25 cellular contexts compared by ENCODE assay signal in genomic region chr11:74001822-74002286, GRCh38. TPM values are rescaled to one million over a fixed set of nuclear protein-coding genes. Genes with fewer than 3 reads are reported as not detected.
A peak's percentile ranks its signal among the peaks of the same experiment; 100 is the strongest.
DNase-seq lines count a peak whose midpoint lies in the region; ATAC-seq, FAIRE-seq and TF ChIP-seq lines count a peak whose summit lies in the region.
"Had no signal": no experiment of that assay in that cellular context is flagged by ENCODE, and none has a peak within 500 bp of the region (broad histone marks: within the 10 kb centered on the region; RNA-seq: fewer than 3 reads in every experiment).

No MANE protein-coding gene starts in this region.

- DNase-seq in activated naive CD8-positive, alpha-beta T cell treated with anti-CD3 and anti-CD28 coated beads, Interleukin-2, amount 10 ng/mL, durations not matched to agents 7 days and 5 days: no peak
- DNase-seq in activated naive CD8-positive, alpha-beta T cell treated with anti-CD3 and anti-CD28 coated beads for 36 hours: no peak
- DNase-seq in K562 (ENCODE audit: extremely low read depth in 1 of 4, low spot score in 3 of 4) (no peak), suprapubic skin (ENCODE audit: low spot score in 2 of 2) (peak; percentile 32 to 59), D721Med (ENCODE audit: insufficient read length, low spot score) (no peak), GM10266 (ENCODE audit: extremely low spot score) (no peak)
- no peak for DNase-seq in naive thymus-derived CD8-positive, alpha-beta T cell
- DNase-seq: DMS 273 treated with DMSO at 0.1 percent for 48 hours; HCEC 1CT; mammary epithelial cell; MG63; NCI-H1417 treated with DMSO at 0.1 percent for 48 hours; NK-92 treated with Interleukin-12 subunit alpha and Interleukin-12 subunit beta, amount 100 ng/mL, for 24 hours; SIG-M5; testis; WERI-Rb-1 had no signal

- H3K4me3 ChIP-seq in K562 (no peak overlapping the region), suprapubic skin (no peak overlapping the region)
- H3K4me3 ChIP-seq: body of pancreas, MG63, testis had no signal

- no peak overlapping the region; the same call in 1 of the 2 replicates for H2AFZ ChIP-seq in K562 (ENCODE audit: low read depth, low read length)

- H4K20me1 ChIP-seq in K562 (replicated peaks; ENCODE audit: control insufficient read depth, insufficient read depth, low read length): no peaks in the 10 kb centered on the region

- in situ Hi-C loops in K562 (cut with MboI): no loop called here

- no peaks in the 10 kb centered on the region for H3K27me3 Mint-ChIP-seq in activated naive CD8-positive, alpha-beta T cell treated with anti-CD3 and anti-CD28 coated beads, Interleukin-2, amount 10 ng/mL, durations not matched to agents 7 days and 5 days
- H3K27me3 Mint-ChIP-seq in activated naive CD8-positive, alpha-beta T cell treated with anti-CD3 and anti-CD28 coated beads for 36 hours: no peaks in the 10 kb centered on the region
- no peaks in the 10 kb centered on the region for H3K27me3 Mint-ChIP-seq in naive thymus-derived CD8-positive, alpha-beta T cell

- H3K9me3 Mint-ChIP-seq in activated naive CD8-positive, alpha-beta T cell treated with anti-CD3 and anti-CD28 coated beads, Interleukin-2, amount 10 ng/mL, durations not matched to agents 7 days and 5 days: no peaks in the 10 kb centered on the region
- H3K9me3 Mint-ChIP-seq in activated naive CD8-positive, alpha-beta T cell treated with anti-CD3 and anti-CD28 coated beads for 36 hours: no peaks in the 10 kb centered on the region
- no peaks in the 10 kb centered on the region for H3K9me3 Mint-ChIP-seq in naive thymus-derived CD8-positive, alpha-beta T cell

- H3K27me3 ChIP-seq in K562 (ENCODE audit: control insufficient read depth in 2 of 2, insufficient read depth in 2 of 2, low read length in 2 of 2): no peaks in the 10 kb centered on the region
- H3K27me3 ChIP-seq in suprapubic skin: no peaks in the 10 kb centered on the region
- H3K27me3 ChIP-seq: body of pancreas, MG63, testis had no signal

- intact Hi-C loops in K562 (cut with micrococcal nuclease): no loop called here

- H3K9me3 ChIP-seq in K562 (replicated peaks; ENCODE audit: control insufficient read depth, insufficient read depth, low read depth, low read length) (no peaks in the 10 kb centered on the region), suprapubic skin (no peaks in the 10 kb centered on the region)
- H3K9me3 ChIP-seq: body of pancreas, MG63, testis had no signal

- TF ChIP-seq RAD21 in K562 (CRISPR knock-in tag; conservative IDR thresholded peaks at IDR 0.05 in 1 of 2, IDR thresholded peaks at IDR 0.05 in 1 of 2): no peak

- H3K4me2 ChIP-seq in K562 (ENCODE audit: insufficient read depth, low read length): no peak overlapping the region

- H3K36me3 ChIP-seq in K562 (ENCODE audit: control insufficient read depth, insufficient read depth, low read length) (no peaks in the 10 kb centered on the region), suprapubic skin (peaks cover 23% of the 10 kb centered on the region)
- H3K36me3 ChIP-seq: MG63 had no signal

- ATAC-seq in activated naive CD8-positive, alpha-beta T cell treated with anti-CD3 and anti-CD28 coated beads, Interleukin-2, amount 10 ng/mL, durations not matched to agents 7 days and 5 days (ENCODE audit: low read depth): no peak
- ATAC-seq in K562: 0 out of 3 replicates have a peak, but pooled peaks have one; percentile 6
- ATAC-seq in naive thymus-derived CD8-positive, alpha-beta T cell: no peak
- no peak for ATAC-seq in HG02642 (IDR thresholded peaks at IDR 0.05; ENCODE audit: poor library complexity, unreplicated experiment)
- ATAC-seq: body of pancreas, Panc1, right cardiac atrium had no signal

- H3K4me1 Mint-ChIP-seq in activated naive CD8-positive, alpha-beta T cell treated with anti-CD3 and anti-CD28 coated beads, Interleukin-2, amount 10 ng/mL, durations not matched to agents 7 days and 5 days: peaks cover 39% of the 10 kb centered on the region
- H3K4me1 Mint-ChIP-seq in activated naive CD8-positive, alpha-beta T cell treated with anti-CD3 and anti-CD28 coated beads for 36 hours: peaks cover 59% of the 10 kb centered on the region
- peaks cover 24 to 84% (median 68%) of the 10 kb centered on the region in 4 donors for H3K4me1 Mint-ChIP-seq in naive thymus-derived CD8-positive, alpha-beta T cell

- H3K79me2 ChIP-seq in K562 (ENCODE audit: control insufficient read depth, insufficient read depth, low read length): no peaks in the 10 kb centered on the region

- H3K9me1 ChIP-seq in K562 (ENCODE audit: control insufficient read depth, insufficient read depth, low read length): no peaks in the 10 kb centered on the region

- TF ChIP-seq CTCF in K562 (IDR thresholded peaks at IDR 0.05 in 2 of 3, conservative IDR thresholded peaks at IDR 0.05 in 1 of 3; ENCODE audit: insufficient read depth in 2 of 3, low read depth in 1 of 3, low read length in 3 of 3) (no peak), suprapubic skin (IDR thresholded peaks at IDR 0.05) (no peak), D721Med (IDR thresholded peaks at IDR 0.05; ENCODE audit: insufficient read depth, missing control alignments) (no peak), GM10266 (IDR thresholded peaks at IDR 0.05; ENCODE audit: control insufficient read depth, insufficient read depth, low read depth, missing control alignments) (no peak)

- H3K9ac ChIP-seq in K562 (ENCODE audit: insufficient read depth in 1 of 2, low read depth in 2 of 2, low read length in 2 of 2): peak overlapping the region in 1 of 2 experiments; percentile 72; a peak in 2 of 4 replicates

- H3K4me1 ChIP-seq in K562 (replicated peaks in 1 of 2; ENCODE audit: control insufficient read depth in 2 of 2, insufficient read depth in 2 of 2, low read length in 2 of 2): peaks cover 21 to 31% of the 10 kb centered on the region in 2 experiments; a peak in 4 of 5 replicates
- H3K4me1 ChIP-seq in suprapubic skin: no peaks in the 10 kb centered on the region
- H3K4me1 ChIP-seq: body of pancreas, testis had no signal

- POLR2A ChIA-PET in activated naive CD8-positive, alpha-beta T cell treated with anti-CD3 and anti-CD28 coated beads, Interleukin-2, amount 10 ng/mL, durations not matched to agents 7 days and 5 days (lab: Charles Lee): interaction anchor here (1.2 to 4.8 kb wide), 2 partner anchors 19 to 22 kb away, joined by 3 to 56 read pairs; partner anchors contain the start of gene UCP2
- POLR2A ChIA-PET in K562 (lab: Yijun Ruan, JAX): interaction anchor here (0.6 to 1.7 kb wide), 8 partner anchors 8 to 33 kb away, joined by 3 to 8 read pairs (median 4); no protein-coding TSS in a partner anchor
- POLR2A ChIA-PET in naive thymus-derived CD8-positive, alpha-beta T cell (lab: Charles Lee): interaction anchor here (0.9 to 17.2 kb wide), 3 partner anchors 11 to 222 kb away, joined by 3 to 1033 read pairs (median 3); partner anchors contain the start of gene UCP2

- no peak overlapping the region for H3K4me3 Mint-ChIP-seq in activated naive CD8-positive, alpha-beta T cell treated with anti-CD3 and anti-CD28 coated beads, Interleukin-2, amount 10 ng/mL, durations not matched to agents 7 days and 5 days
- no peak overlapping the region for H3K4me3 Mint-ChIP-seq in activated naive CD8-positive, alpha-beta T cell treated with anti-CD3 and anti-CD28 coated beads for 36 hours
- peak overlapping the region in 1 of 10 donors; percentile 43 for H3K4me3 Mint-ChIP-seq in naive thymus-derived CD8-positive, alpha-beta T cell

- H3K27ac Mint-ChIP-seq in activated naive CD8-positive, alpha-beta T cell treated with anti-CD3 and anti-CD28 coated beads, Interleukin-2, amount 10 ng/mL, durations not matched to agents 7 days and 5 days: peak overlapping the region; percentile 67
- no peak overlapping the region for H3K27ac Mint-ChIP-seq in activated naive CD8-positive, alpha-beta T cell treated with anti-CD3 and anti-CD28 coated beads for 36 hours
- H3K27ac Mint-ChIP-seq in naive thymus-derived CD8-positive, alpha-beta T cell: peak overlapping the region in 7 of 10 donors; percentile 70 to 97 (median 79)

- no peak overlapping the region for H3K27ac ChIP-seq in K562 (ENCODE audit: extremely low read depth, low read depth, low read length)
- H3K27ac ChIP-seq in suprapubic skin: no peak overlapping the region
- H3K27ac ChIP-seq: body of pancreas, C4-2B, testis, WERI-Rb-1 had no signal

- CTCF ChIA-PET in K562 (lab: Yijun Ruan, JAX; ENCODE audit: low intra/inter-chr PET ratio): no interaction called here

- FAIRE-seq in K562 (lab: Jason Lieb, UNC) (no peak), D721Med (lab: Jason Lieb, UNC) (no peak)
- FAIRE-seq: GM18507 had no signal

- BruUV-seq in K562 (replicated peaks; lab: Mats Ljungman, UMichigan): no TSS peak

- no peak for TF ChIP-seq POLR2A in K562 (conservative IDR thresholded peaks at IDR 0.05)
- no peak for TF ChIP-seq POLR2A in suprapubic skin (IDR thresholded peaks at IDR 0.05)

- WGBS in K562 (ENCODE audit: insufficient coverage, low coverage, missing lambda C conversion rate): 28% methylated on average over 7 of the region's 7 CpGs
- 69% methylated on average over 6 of the region's 7 CpGs for WGBS in suprapubic skin

- H3K36me3 Mint-ChIP-seq in activated naive CD8-positive, alpha-beta T cell treated with anti-CD3 and anti-CD28 coated beads, Interleukin-2, amount 10 ng/mL, durations not matched to agents 7 days and 5 days: peaks cover 15% of the 10 kb centered on the region
- peaks cover 20% of the 10 kb centered on the region for H3K36me3 Mint-ChIP-seq in activated naive CD8-positive, alpha-beta T cell treated with anti-CD3 and anti-CD28 coated beads for 36 hours
- H3K36me3 Mint-ChIP-seq in naive thymus-derived CD8-positive, alpha-beta T cell: peaks cover 5 to 17% (median 10%) of the 10 kb centered on the region in 3 donors

- TF ChIP-seq EP300 in K562 (IDR thresholded peaks at IDR 0.05; ENCODE audit: low read length) (no peak), suprapubic skin (IDR thresholded peaks at IDR 0.05) (no peak)

RNA-seq across cellular contexts. Expression of gene UCP3, which starts 7.0 kb away (rescaled TPM):
- 1 to 10 TPM; 4.0 to 4.1 TPM for total RNA-seq in activated naive CD8-positive, alpha-beta T cell treated with anti-CD3 and anti-CD28 coated beads, Interleukin-2, amount 10 ng/mL, durations not matched to agents 7 days and 5 days
- total RNA-seq in activated naive CD8-positive, alpha-beta T cell treated with anti-CD3 and anti-CD28 coated beads for 36 hours: 1 to 10 TPM in 1 of 2 experiments, under 1 TPM in 1; 0.89 to 1.1 TPM
- total RNA-seq in K562 (2011; cell fraction: chromatin; rRNA removed; ENCODE audit: low replicate concordance): 2.3 and 3.3 TPM in 2 replicates
- 2.2 and 3.5 TPM in 2 replicates for total RNA-seq in K562 (2011; cell fraction: nucleolus; rRNA removed)
- total RNA-seq in K562 (2011; cell fraction: nucleoplasm; rRNA removed): 0.84 and 3.1 TPM in 2 replicates
- total RNA-seq in K562 (2014; rRNA removed) (0.05 and 0.94 TPM in 2 replicates), K562 (2014; rRNA removed; fragmentation: Illumina TruSeq; extraction: Trizol) (0.25 and 0.29 TPM in 2 replicates), K562 (2015; rRNA removed; fragmentation: Illumina TruSeq; extraction: Trizol) (0.41 and 0.65 TPM in 2 replicates), K562 (2021) (0.18 and 0.53 TPM in 2 replicates), suprapubic skin (1 to 10 TPM; 2.3 to 6.6 (median 3.9) TPM)
- polyA plus RNA-seq in K562 (2011; rRNA removed) (0.15 and 0.26 TPM in 2 replicates), K562 (2014; fragmentation: Illumina TruSeq; extraction: Trizol) (0.43 and 0.53 TPM in 2 replicates), K562 (2014; fragmentation: Nextera tagmentation; extraction: Ambion mirVana) (not detected), K562 (2014; rRNA removed) (0.04 and 0.21 TPM in 2 replicates)
- 0.24 and 0.27 TPM in 2 replicates for polyA plus RNA-seq in K562 (2011; cell fraction: cytosol; rRNA removed)
- 1.9 and 2.1 TPM in 2 replicates for polyA plus RNA-seq in K562 (2011; cell fraction: nucleus; rRNA removed)
- 0.46 and 0.66 TPM in 2 replicates for polyA plus RNA-seq in K562 (2012)
- polyA minus RNA-seq in K562 (2011; rRNA and poly(A)+ RNA removed): 0.36 and 0.39 TPM in 2 replicates
- polyA minus RNA-seq in K562 (2011; cell fraction: cytosol; rRNA and poly(A)+ RNA removed): not detected in 2 replicates
- polyA minus RNA-seq in K562 (2011; cell fraction: nucleus; rRNA and poly(A)+ RNA removed): 0.81 and 1.00 TPM in 2 replicates
- 1 to 10 TPM; 6.8 to 7.5 TPM for total RNA-seq in naive thymus-derived CD8-positive, alpha-beta T cell
- under 1 TPM in 2 of 3 donors, not detected in 1; 0.50 to 0.76 TPM for polyA plus RNA-seq in naive thymus-derived CD8-positive, alpha-beta T cell

RNA-seq across cellular contexts. Expression of gene UCP2, which starts 19.2 kb away (rescaled TPM):
- 100 to 1,000 TPM; 267 TPM for total RNA-seq in activated naive CD8-positive, alpha-beta T cell treated with anti-CD3 and anti-CD28 coated beads, Interleukin-2, amount 10 ng/mL, durations not matched to agents 7 days and 5 days
- total RNA-seq in activated naive CD8-positive, alpha-beta T cell treated with anti-CD3 and anti-CD28 coated beads for 36 hours: 100 to 1,000 TPM; 180 to 181 TPM
- total RNA-seq in K562 (2011; cell fraction: chromatin; rRNA removed; ENCODE audit: low replicate concordance): 125 and 263 TPM in 2 replicates
- 180 and 194 TPM in 2 replicates for total RNA-seq in K562 (2011; cell fraction: nucleolus; rRNA removed)
- 161 and 172 TPM in 2 replicates for total RNA-seq in K562 (2011; cell fraction: nucleoplasm; rRNA removed)
- total RNA-seq in K562 (2014; rRNA removed): 21.5 and 29.2 TPM in 2 replicates
- total RNA-seq in K562 (2014; rRNA removed; fragmentation: Illumina TruSeq; extraction: Trizol): 19.6 and 24.1 TPM in 2 replicates
- total RNA-seq in K562 (2015; rRNA removed; fragmentation: Illumina TruSeq; extraction: Trizol): 19.2 and 25.9 TPM in 2 replicates
- 141 and 152 TPM in 2 replicates for total RNA-seq in K562 (2021)
- 45.6 and 59.3 TPM in 2 replicates for polyA plus RNA-seq in K562 (2011; rRNA removed)
- polyA plus RNA-seq in K562 (2011; cell fraction: cytosol; rRNA removed): 113 and 142 TPM in 2 replicates
- 52.2 and 60.9 TPM in 2 replicates for polyA plus RNA-seq in K562 (2011; cell fraction: nucleus; rRNA removed)
- 99.1 and 151 TPM in 2 replicates for polyA plus RNA-seq in K562 (2012)
- polyA plus RNA-seq in K562 (2014; fragmentation: Illumina TruSeq; extraction: Trizol): 147 and 173 TPM in 2 replicates
- polyA plus RNA-seq in K562 (2014; fragmentation: Nextera tagmentation; extraction: Ambion mirVana): 100 to 1,000 TPM in 1 of 2 experiments, 10 to 100 TPM in 1; 95.7 to 216 TPM
- polyA plus RNA-seq in K562 (2014; rRNA removed): 84.5 and 87.9 TPM in 2 replicates
- polyA minus RNA-seq in K562 (2011; rRNA and poly(A)+ RNA removed): 59.5 and 95.2 TPM in 2 replicates
- polyA minus RNA-seq in K562 (2011; cell fraction: cytosol; rRNA and poly(A)+ RNA removed): 107 and 109 TPM in 2 replicates
- polyA minus RNA-seq in K562 (2011; cell fraction: nucleus; rRNA and poly(A)+ RNA removed): 69.9 and 106 TPM in 2 replicates
- total RNA-seq in naive thymus-derived CD8-positive, alpha-beta T cell: 100 to 1,000 TPM; 388 to 396 TPM
- 1,000 to 10,000 TPM in 2 of 3 donors, 100 to 1,000 TPM in 1; 998 to 1,325 (median 1,191) TPM for polyA plus RNA-seq in naive thymus-derived CD8-positive, alpha-beta T cell
- total RNA-seq in suprapubic skin: 10 to 100 TPM in 2 of 4 donors, 1 to 10 TPM in 2; 9.8 to 27.3 (median 12.9) TPM

RNA-seq across cellular contexts. Expression of gene DNAJB13, which starts 51.0 kb away (rescaled TPM):
- under 1 TPM in 1 of 2 experiments, not detected in 1; 0.47 TPM for total RNA-seq in activated naive CD8-positive, alpha-beta T cell treated with anti-CD3 and anti-CD28 coated beads, Interleukin-2, amount 10 ng/mL, durations not matched to agents 7 days and 5 days
- total RNA-seq in activated naive CD8-positive, alpha-beta T cell treated with anti-CD3 and anti-CD28 coated beads for 36 hours: under 1 TPM; 0.18 to 0.21 TPM
- total RNA-seq in K562 (2011; cell fraction: chromatin; rRNA removed; ENCODE audit: low replicate concordance): 0.69 TPM in 1 of 2 replicates, not detected in the other
- not detected in 2 replicates for total RNA-seq in K562 (2011; cell fraction: nucleolus; rRNA removed)
- total RNA-seq in K562 (2011; cell fraction: nucleoplasm; rRNA removed): 0.31 and 0.81 TPM in 2 replicates
- not detected in 2 replicates for total RNA-seq in K562 (2014; rRNA removed)
- not detected in 2 replicates for total RNA-seq in K562 (2014; rRNA removed; fragmentation: Illumina TruSeq; extraction: Trizol)
- not detected in 2 replicates for total RNA-seq in K562 (2015; rRNA removed; fragmentation: Illumina TruSeq; extraction: Trizol)
- total RNA-seq in K562 (2021): not detected in 2 replicates
- 0.14 and 0.46 TPM in 2 replicates for polyA plus RNA-seq in K562 (2011; rRNA removed)
- polyA plus RNA-seq in K562 (2011; cell fraction: cytosol; rRNA removed): 0.13 TPM in 1 of 2 replicates, not detected in the other
- 0.73 and 1.4 TPM in 2 replicates for polyA plus RNA-seq in K562 (2011; cell fraction: nucleus; rRNA removed)
- polyA plus RNA-seq in K562 (2012): 0.08 and 0.10 TPM in 2 replicates
- not detected in 2 replicates for polyA plus RNA-seq in K562 (2014; fragmentation: Illumina TruSeq; extraction: Trizol)
- not detected for polyA plus RNA-seq in K562 (2014; fragmentation: Nextera tagmentation; extraction: Ambion mirVana)
- 0.04 TPM in 1 of 2 replicates, not detected in the other for polyA plus RNA-seq in K562 (2014; rRNA removed)
- 0.15 TPM in 1 of 2 replicates, not detected in the other for polyA minus RNA-seq in K562 (2011; rRNA and poly(A)+ RNA removed)
- not detected in 2 replicates for polyA minus RNA-seq in K562 (2011; cell fraction: cytosol; rRNA and poly(A)+ RNA removed)
- 0.13 and 0.44 TPM in 2 replicates for polyA minus RNA-seq in K562 (2011; cell fraction: nucleus; rRNA and poly(A)+ RNA removed)
- total RNA-seq in naive thymus-derived CD8-positive, alpha-beta T cell: under 1 TPM; 0.22 to 0.60 TPM
- polyA plus RNA-seq in naive thymus-derived CD8-positive, alpha-beta T cell: under 1 TPM; 0.16 to 0.51 (median 0.46) TPM
- not detected for total RNA-seq in suprapubic skin
- total RNA-seq: glomerular endothelial cell, mammary epithelial cell, NCI-H460, osteocyte had no signal
- polyA plus RNA-seq: mammary epithelial cell, right cardiac atrium had no signal

Comparison
In these comparisons a context has a peak if more than half of its experiments do, and no peak if none do; other contexts are left out.
1. DNase-seq: peak in suprapubic skin (2 of 2); none in activated naive CD8-positive, alpha-beta T cell treated with anti-CD3 and anti-CD28 coated beads, Interleukin-2, amount 10 ng/mL, durations not matched to agents 7 days and 5 days (single experiment), activated naive CD8-positive, alpha-beta T cell treated with anti-CD3 and anti-CD28 coated beads for 36 hours (single experiment), K562 (0 of 4), naive thymus-derived CD8-positive, alpha-beta T cell (0 of 10), D721Med (single experiment) and GM10266 (single experiment).